ENCODE assay signal across 12 cellular contexts in genomic region chr20:36854343-36855240, GRCh38. TPM values are rescaled to one million over a fixed set of nuclear protein-coding genes. Genes with fewer than 3 reads are reported as not detected.
DNase-seq lines count a peak whose midpoint lies in the region; ATAC-seq and TF ChIP-seq lines count a peak whose summit lies in the region.
"Had no signal": no experiment of that assay in that cellular context is flagged by ENCODE, and none has a peak within 500 bp of the region (broad histone marks: within the 10 kb centered on the region; RNA-seq: fewer than 3 reads in every experiment).

No MANE protein-coding gene starts in this region.

- in situ Hi-C loops in brain microvascular endothelial cell (cut with HindIII; ENCODE audit: low pct_ligation_motif_present, low sequenced_read_pairs) = no loop called here

- no peaks in the 10 kb centered on the region for H3K9me3 ChIP-seq in sigmoid colon
- H3K9me3 ChIP-seq in WERI-Rb-1 (ENCODE audit: severe bottlenecking) = peaks cover 3% of the 10 kb centered on the region

- no peaks in the 10 kb centered on the region for H3K27me3 ChIP-seq in sigmoid colon
- H3K27me3 ChIP-seq in brain microvascular endothelial cell (replicated peaks) = no peaks in the 10 kb centered on the region
- no peaks in the 10 kb centered on the region for H3K27me3 ChIP-seq in WERI-Rb-1 (ENCODE audit: insufficient read depth, low read depth, severe bottlenecking)

- TF ChIP-seq POLR2A in sigmoid colon (IDR thresholded peaks at IDR 0.05) = no peak

- H3K27me3 Mint-ChIP-seq in Calu3 (ENCODE audit: unreplicated experiment) = no peaks in the 10 kb centered on the region

- CTCF ChIA-PET in Calu3 (lab: Charles Lee) = interaction anchor here (0.5 to 1.9 kb wide), 6 partner anchors 8 to 92 kb away, joined by 3 to 8 read pairs (median 4); no protein-coding TSS in a partner anchor

- no peak for TF ChIP-seq EP300 in sigmoid colon (IDR thresholded peaks at IDR 0.05)

- peaks cover 2% of the 10 kb centered on the region for H3K9me3 Mint-ChIP-seq in Calu3 (ENCODE audit: low read depth, unreplicated experiment)

- peaks cover 0 to 86% (median 85%) of the 10 kb centered on the region in 4 donors for H3K4me1 ChIP-seq in sigmoid colon

- H3K36me3 ChIP-seq in sigmoid colon = peaks cover 0 to 3% (median 0%) of the 10 kb centered on the region in 4 donors
- no peaks in the 10 kb centered on the region for H3K36me3 ChIP-seq in brain microvascular endothelial cell (replicated peaks)
- H3K36me3 ChIP-seq in WERI-Rb-1 = peaks cover 15% of the 10 kb centered on the region

- DNase-seq in Calu3 (peak; percentile 48), Right ventricle myocardium superior (no peak), sigmoid colon (no peak), brain microvascular endothelial cell (no peak), WERI-Rb-1 (no peak), foreskin melanocyte (no peak)
- DNase-seq in activated CD4-positive, alpha-beta T cell treated with anti-CD3 and anti-CD28 coated beads for 4 hours = no peak
- DNase-seq: activated CD8-positive, alpha-beta T cell treated with anti-CD3 and anti-CD28 coated beads, Interleukin-2, amount 10 ng/mL, durations not matched to agents 7 days and 5 days; NCI-H345 had no signal

- H3K27ac ChIP-seq in VCaP (peak overlapping the region; percentile 98), sigmoid colon (peak overlapping the region; percentile 95 to 99 (median 98)), brain microvascular endothelial cell (no peak overlapping the region), WERI-Rb-1 (no peak overlapping the region)
- H3K27ac ChIP-seq: SK-N-MC had no signal

- H3K36me3 Mint-ChIP-seq in Calu3 (ENCODE audit: insufficient read depth, unreplicated experiment) = no peaks in the 10 kb centered on the region

- H3K4me3 Mint-ChIP-seq in Calu3 (ENCODE audit: low read depth, unreplicated experiment) = no peak overlapping the region
- H3K4me3 Mint-ChIP-seq: activated CD8-positive, alpha-beta T cell treated with anti-CD3 and anti-CD28 coated beads, Interleukin-2, amount 10 ng/mL, durations not matched to agents 7 days and 5 days had no signal

- H3K4me1 Mint-ChIP-seq in Calu3 (ENCODE audit: low read depth, unreplicated experiment) = peaks cover 23% of the 10 kb centered on the region

- no peak for TF ChIP-seq CTCF in Calu3 (IDR thresholded peaks at IDR 0.05; ENCODE audit: unreplicated experiment)
- no peak for TF ChIP-seq CTCF in VCaP (conservative IDR thresholded peaks at IDR 0.05)
- TF ChIP-seq CTCF in sigmoid colon (IDR thresholded peaks at IDR 0.05) = no peak
- TF ChIP-seq CTCF in brain microvascular endothelial cell (IDR thresholded peaks at IDR 0.05; ENCODE audit: low read depth, low read length, missing control alignments) = no peak
- no peak for TF ChIP-seq CTCF in WERI-Rb-1 (IDR thresholded peaks at IDR 0.05; ENCODE audit: low read depth, low read length)

- BruUV-seq in Calu3 (replicated peaks; lab: Mats Ljungman, UMichigan) = no TSS peak

- intact Hi-C loops in Calu3 (cut with micrococcal nuclease; ENCODE audit: unreplicated experiment) (no loop called here), Right ventricle myocardium superior (cut with DNase I) (no loop called here), sigmoid colon (cut with DNase I) (no loop called here)

- WGBS in sigmoid colon, 2 donors = 54 to 72% methylated on average over 22 of the region's 22 CpGs

- H3K27ac Mint-ChIP-seq in Calu3 (ENCODE audit: unreplicated experiment) = no peak overlapping the region
- H3K27ac Mint-ChIP-seq: activated CD8-positive, alpha-beta T cell treated with anti-CD3 and anti-CD28 coated beads, Interleukin-2, amount 10 ng/mL, durations not matched to agents 7 days and 5 days had no signal

- ATAC-seq in Right ventricle myocardium superior (ENCODE audit: poor library complexity) = peak; percentile 21
- ATAC-seq: activated CD8-positive, alpha-beta T cell treated with anti-CD3 and anti-CD28 coated beads, Interleukin-2, amount 10 ng/mL, durations not matched to agents 7 days and 5 days had no signal

- H3K4me3 ChIP-seq in sigmoid colon (no peak overlapping the region), brain microvascular endothelial cell (ENCODE audit: low read depth, low read length) (no peak overlapping the region), WERI-Rb-1 (ENCODE audit: low read depth, low read length) (no peak overlapping the region)
- H3K4me3 ChIP-seq: SK-N-MC had no signal

RNA-seq across cellular contexts. Expression of gene TLDC2, which starts 21.3 kb away (rescaled TPM):
- total RNA-seq in Calu3 (2022) (1.1 and 1.9 TPM in 2 replicates), Right ventricle myocardium superior (not detected), sigmoid colon (under 1 TPM in 1 of 4 donors, not detected in 3; 0.36 TPM)
- polyA plus RNA-seq in sigmoid colon = 10 to 100 TPM; 14.6 to 25.8 (median 24.3) TPM
- total RNA-seq: activated CD8-positive, alpha-beta T cell treated with anti-CD3 and anti-CD28 coated beads, Interleukin-2, amount 10 ng/mL, durations not matched to agents 7 days and 5 days; HT1080 had no signal

Comparison
In these comparisons a context has a peak if more than half of its experiments do, and no peak if none do; other contexts are left out.
1. H3K27ac ChIP-seq: peak in VCaP (single experiment) and sigmoid colon (4 of 4); none in brain microvascular endothelial cell (single experiment) and WERI-Rb-1 (single experiment).